Comparison of ENCODE assay signal across 28 cellular contexts in the genomic region with DNA sequence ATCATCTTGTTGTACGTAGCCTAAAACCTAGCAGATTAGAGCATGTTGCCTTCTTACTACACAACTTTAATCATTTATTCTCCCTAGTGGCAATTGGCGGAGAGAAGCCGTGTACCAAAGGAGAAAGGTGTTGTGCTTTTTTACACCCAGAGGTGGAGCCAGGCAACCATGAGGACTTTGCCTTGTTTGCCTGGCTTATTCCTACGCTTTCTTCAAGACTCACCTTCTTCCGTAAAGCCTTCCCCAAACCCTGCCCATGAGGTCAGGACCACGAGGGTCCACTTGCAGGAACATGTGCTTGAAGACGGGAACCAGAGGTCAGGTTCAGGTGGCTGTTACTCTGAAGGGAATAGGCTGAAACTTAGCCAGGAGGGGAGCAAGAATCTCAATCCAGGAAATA.
"Had no signal": no experiment of that assay in that cellular context is flagged by ENCODE, and none has a peak within 500 bp of the region (broad histone marks: within the 10 kb centered on the region; RNA-seq: fewer than 3 reads in every experiment).

No MANE protein-coding gene starts in this region.

- H3K4me1 ChIP-seq: colonic mucosa, gastroesophageal sphincter, suprapubic skin, tibial artery had no signal

- DNase-seq: activated CD4-positive, alpha-beta T cell treated with anti-CD3 and anti-CD28 coated beads for 4 hours; activated CD4-positive, alpha-beta T cell treated with anti-CD3 and anti-CD28 coated beads, Interleukin-2, amount 50 U/mL, for 4 hours; activated effector memory CD4-positive, alpha-beta T cell treated with Interleukin-2 at 50 U/mL for 16 hours; activated naive CD4-positive, alpha-beta T cell treated with Interleukin-2 at 50 U/mL for 16 hours; anterior cingulate cortex; cerebellar nuclear complex; colonic mucosa; effector CD8-positive, alpha-beta T cell; erythroblast; head of caudate nucleus; hippocampal formation; left ventricle myocardium inferior; mucosa of descending colon; ovary; stimulated activated CD4-positive, alpha-beta T cell treated with anti-CD3 and anti-CD28 coated beads, Interleukin-1b, Interleukin-23, amount 100 ng/mL, for 48 hours; stimulated activated naive CD4-positive, alpha-beta T cell; T-helper 1 cell; tibial artery had no signal

- H3K9me3 ChIP-seq: colonic mucosa, gastroesophageal sphincter, mucosa of descending colon, ovary, suprapubic skin, tibial artery had no signal

- ATAC-seq: gastroesophageal sphincter, mucosa of descending colon, sciatic nerve had no signal

- H3K27me3 Mint-ChIP-seq: activated naive CD8-positive, alpha-beta T cell; progenitor cell of endocrine pancreas had no signal

- H3K4me3 ChIP-seq: cardiac muscle cell, colonic mucosa, gastroesophageal sphincter, left ventricle myocardium inferior, lung, mucosa of descending colon, ovary, skin epidermis, suprapubic skin, tibial artery had no signal

- H3K27ac ChIP-seq: cardiac muscle cell, colonic mucosa, gastroesophageal sphincter, left ventricle myocardium inferior, ovary, skin epidermis, suprapubic skin, tibial artery had no signal

- H3K27ac Mint-ChIP-seq: activated naive CD8-positive, alpha-beta T cell; progenitor cell of endocrine pancreas; T-helper 2 cell treated with Interferon-gamma antibody and Interleukin-4, amounts not matched to agents 5 μg/mL and 100 μg/mL, for 36 hours had no signal

- H3K27me3 ChIP-seq: cardiac muscle cell, colonic mucosa, gastroesophageal sphincter, ovary, suprapubic skin, tibial artery had no signal

- H3K36me3 ChIP-seq: cardiac muscle cell, colonic mucosa, gastroesophageal sphincter, left ventricle myocardium inferior, ovary, suprapubic skin, tibial artery had no signal

- H3K4me3 Mint-ChIP-seq: activated naive CD8-positive, alpha-beta T cell; T-helper 2 cell treated with Interferon-gamma antibody and Interleukin-4, amounts not matched to agents 5 μg/mL and 100 μg/mL, for 36 hours had no signal

- FAIRE-seq: islet of Langerhans had no signal
